Comparison of ENCODE assay signal across 1 cellular context in genomic region chr2:128090909-128091690, GRCh38.
TF ChIP-seq lines count a peak whose summit lies in the region.

TSS of gene UGGT1 (plus strand) at chr2:128091200. CDS start at chr2:128091358, 158 bp downstream.

TF ChIP-seq in GM23338, 12 proteins besides CTCF, POLR2A, EP300 and RAD21:
- TF ChIP-seq ZNF114 (CRISPR knock-in tag; IDR thresholded peaks at IDR 0.05) (no peak), EZH2phosphoT487 (IDR thresholded peaks at IDR 0.05; ENCODE audit: unreplicated experiment) (no peak), JUNB (IDR thresholded peaks at IDR 0.05; ENCODE audit: unreplicated experiment) (no peak), CREB1 (CRISPR knock-in tag; IDR thresholded peaks at IDR 0.05; ENCODE audit: low read depth) (peak; percentile 41), ZNF331 (CRISPR knock-in tag; IDR thresholded peaks at IDR 0.05; ENCODE audit: low read depth) (no peak), NANOG (IDR thresholded peaks at IDR 0.05; ENCODE audit: borderline replicate concordance) (no peak), ZNF462 (CRISPR knock-in tag; IDR thresholded peaks at IDR 0.05) (0 out of 2 replicates have a peak, but pooled peaks have one; percentile 5), STAT1 (IDR thresholded peaks at IDR 0.05; ENCODE audit: unreplicated experiment) (no peak), POLR2AphosphoS5 (IDR thresholded peaks at IDR 0.05; ENCODE audit: low read depth) (peak; percentile 91), EZH2 (IDR thresholded peaks at IDR 0.05; ENCODE audit: low read depth, unreplicated experiment) (no peak)
- TF ChIP-seq, protein P1, sequence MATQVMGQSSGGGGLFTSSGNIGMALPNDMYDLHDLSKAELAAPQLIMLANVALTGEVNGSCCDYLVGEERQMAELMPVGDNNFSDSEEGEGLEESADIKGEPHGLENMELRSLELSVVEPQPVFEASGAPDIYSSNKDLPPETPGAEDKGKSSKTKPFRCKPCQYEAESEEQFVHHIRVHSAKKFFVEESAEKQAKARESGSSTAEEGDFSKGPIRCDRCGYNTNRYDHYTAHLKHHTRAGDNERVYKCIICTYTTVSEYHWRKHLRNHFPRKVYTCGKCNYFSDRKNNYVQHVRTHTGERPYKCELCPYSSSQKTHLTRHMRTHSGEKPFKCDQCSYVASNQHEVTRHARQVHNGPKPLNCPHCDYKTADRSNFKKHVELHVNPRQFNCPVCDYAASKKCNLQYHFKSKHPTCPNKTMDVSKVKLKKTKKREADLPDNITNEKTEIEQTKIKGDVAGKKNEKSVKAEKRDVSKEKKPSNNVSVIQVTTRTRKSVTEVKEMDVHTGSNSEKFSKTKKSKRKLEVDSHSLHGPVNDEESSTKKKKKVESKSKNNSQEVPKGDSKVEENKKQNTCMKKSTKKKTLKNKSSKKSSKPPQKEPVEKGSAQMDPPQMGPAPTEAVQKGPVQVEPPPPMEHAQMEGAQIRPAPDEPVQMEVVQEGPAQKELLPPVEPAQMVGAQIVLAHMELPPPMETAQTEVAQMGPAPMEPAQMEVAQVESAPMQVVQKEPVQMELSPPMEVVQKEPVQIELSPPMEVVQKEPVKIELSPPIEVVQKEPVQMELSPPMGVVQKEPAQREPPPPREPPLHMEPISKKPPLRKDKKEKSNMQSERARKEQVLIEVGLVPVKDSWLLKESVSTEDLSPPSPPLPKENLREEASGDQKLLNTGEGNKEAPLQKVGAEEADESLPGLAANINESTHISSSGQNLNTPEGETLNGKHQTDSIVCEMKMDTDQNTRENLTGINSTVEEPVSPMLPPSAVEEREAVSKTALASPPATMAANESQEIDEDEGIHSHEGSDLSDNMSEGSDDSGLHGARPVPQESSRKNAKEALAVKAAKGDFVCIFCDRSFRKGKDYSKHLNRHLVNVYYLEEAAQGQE (IDR thresholded peaks at IDR 0.05; ENCODE audit: unreplicated experiment): no peak
- TF ChIP-seq, protein P2, sequence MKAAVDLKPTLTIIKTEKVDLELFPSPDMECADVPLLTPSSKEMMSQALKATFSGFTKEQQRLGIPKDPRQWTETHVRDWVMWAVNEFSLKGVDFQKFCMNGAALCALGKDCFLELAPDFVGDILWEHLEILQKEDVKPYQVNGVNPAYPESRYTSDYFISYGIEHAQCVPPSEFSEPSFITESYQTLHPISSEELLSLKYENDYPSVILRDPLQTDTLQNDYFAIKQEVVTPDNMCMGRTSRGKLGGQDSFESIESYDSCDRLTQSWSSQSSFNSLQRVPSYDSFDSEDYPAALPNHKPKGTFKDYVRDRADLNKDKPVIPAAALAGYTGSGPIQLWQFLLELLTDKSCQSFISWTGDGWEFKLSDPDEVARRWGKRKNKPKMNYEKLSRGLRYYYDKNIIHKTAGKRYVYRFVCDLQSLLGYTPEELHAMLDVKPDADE (IDR thresholded peaks at IDR 0.05): peak; percentile 75
